ENCODE assay signal across 8 cellular contexts in genomic region chr13:31201341-31202024, GRCh38. TPM values are rescaled to one million over a fixed set of nuclear protein-coding genes. Genes with fewer than 3 reads are reported as not detected.
DNase-seq lines count a peak whose midpoint lies in the region; ATAC-seq and TF ChIP-seq lines count a peak whose summit lies in the region.

No MANE protein-coding gene starts in this region.

- no peaks in the 10 kb centered on the region for H3K79me2 ChIP-seq in Karpas-422 (ENCODE audit: low read length)

- H3K9ac ChIP-seq in Karpas-422 (ENCODE audit: low read length) (no peak overlapping the region), mucosa of rectum (ENCODE audit: low read depth in 1 of 2, low read length in 2 of 2) (peak overlapping the region; percentile 66 to 86)

- no peaks in the 10 kb centered on the region for H4K20me1 ChIP-seq in Karpas-422 (ENCODE audit: insufficient read depth, low read depth, low read length)

- ATAC-seq in GM19452 (IDR thresholded peaks at IDR 0.05; ENCODE audit: unreplicated experiment), result no peak
- ATAC-seq in HG03139 (IDR thresholded peaks at IDR 0.05; ENCODE audit: unreplicated experiment), result no peak
- no peak for ATAC-seq in GM21360 (IDR thresholded peaks at IDR 0.05; ENCODE audit: unreplicated experiment)

- DNase-seq in AG09309 (ENCODE audit: low read depth), result no peak
- no peak for DNase-seq in Karpas-422
- no peak for DNase-seq in breast epithelium (ENCODE audit: low spot score in 2 of 2)
- DNase-seq in DMS114 treated with DMSO at 0.1 percent for 48 hours (lab: John Stamatoyannopoulos, UW; ENCODE audit: unreplicated experiment), result no peak

- H3K9me3 ChIP-seq in Karpas-422 (ENCODE audit: low read length) (no peaks in the 10 kb centered on the region), breast epithelium (no peaks in the 10 kb centered on the region), mucosa of rectum (ENCODE audit: control insufficient read depth in 2 of 2, low read length in 2 of 2) (no peaks in the 10 kb centered on the region)

- no peak overlapping the region for H2AFZ ChIP-seq in Karpas-422 (ENCODE audit: low read length)

- H3K27ac ChIP-seq in Karpas-422 (ENCODE audit: low read length) (no peak overlapping the region), breast epithelium (peak overlapping the region in 1 of 2 donors; percentile 96), mucosa of rectum (ENCODE audit: low read depth in 2 of 2, low read length in 2 of 2) (no peak overlapping the region)

- H3K4me2 ChIP-seq in Karpas-422 (ENCODE audit: low read depth, low read length, poor library complexity, severe bottlenecking), result peak overlapping the region; percentile 73

- H3K4me1 ChIP-seq in Karpas-422 (ENCODE audit: low read length), result peaks cover 8% of the 10 kb centered on the region
- peaks cover 0 to 7% of the 10 kb centered on the region in 2 donors for H3K4me1 ChIP-seq in breast epithelium
- peaks cover 4 to 10% of the 10 kb centered on the region in 2 donors for H3K4me1 ChIP-seq in mucosa of rectum (ENCODE audit: control insufficient read depth in 2 of 2, insufficient read depth in 2 of 2, low read length in 2 of 2)

- H3K9me2 ChIP-seq in Karpas-422 (replicated peaks; ENCODE audit: insufficient read depth, low read length), result no peaks in the 10 kb centered on the region

- no peak for TF ChIP-seq POLR2A in breast epithelium (IDR thresholded peaks at IDR 0.05)

- H3K4me3 ChIP-seq in AG09309 (ENCODE audit: control insufficient read depth, low read depth, low read length) (peak overlapping the region; percentile 61), Karpas-422 (ENCODE audit: low read length) (peak overlapping the region; percentile 61; the same call in 1 of the 2 replicates), breast epithelium (peak overlapping the region; percentile 65 to 89 (median 79)), mucosa of rectum (ENCODE audit: low read length in 2 of 2) (peak overlapping the region in 1 of 2 donors; percentile 86)

- no peak for TF ChIP-seq CTCF in AG09309 (IDR thresholded peaks at IDR 0.05; ENCODE audit: control insufficient read depth, insufficient read depth, low read depth, low read length, missing control alignments)
- TF ChIP-seq CTCF in breast epithelium (IDR thresholded peaks at IDR 0.05), result no peak

- H3K36me3 ChIP-seq in Karpas-422 (ENCODE audit: insufficient read depth, low read length) (no peaks in the 10 kb centered on the region), breast epithelium (no peaks in the 10 kb centered on the region), mucosa of rectum (ENCODE audit: control insufficient read depth in 2 of 2, insufficient read depth in 2 of 2, low read length in 2 of 2) (no peaks in the 10 kb centered on the region)

- H3K27me3 ChIP-seq in Karpas-422 (ENCODE audit: low read length) (no peaks in the 10 kb centered on the region; the same call in 1 of the 2 replicates), breast epithelium (no peaks in the 10 kb centered on the region), mucosa of rectum (ENCODE audit: control insufficient read depth in 2 of 2, insufficient read depth in 2 of 2, low read length in 2 of 2) (no peaks in the 10 kb centered on the region)

- intact Hi-C loops in breast epithelium (cut with DNase I; ENCODE audit: low total_unique reads), result loop anchor here (10.0 kb wide), 1 partner anchor 223 kb away; no protein-coding TSS in a partner anchor

RNA-seq across cellular contexts. Expression of gene B3GLCT, which starts 1.7 kb away (rescaled TPM):
- total RNA-seq in Karpas-422 (2014; rRNA removed; shearing (Covaris generic); ENCODE audit: low replicate concordance), result 0.32 and 1.1 TPM in 2 replicates
- 10 to 100 TPM in 2 of 3 donors, 1 to 10 TPM in 1; 7.5 to 19.2 (median 10.5) TPM for total RNA-seq in breast epithelium

RNA-seq across cellular contexts. Expression of gene HSPH1, which starts 39.8 kb away (rescaled TPM):
- 66.3 and 116 TPM in 2 replicates for total RNA-seq in Karpas-422 (2014; rRNA removed; shearing (Covaris generic); ENCODE audit: low replicate concordance)
- total RNA-seq in breast epithelium, result 100 to 1,000 TPM in 1 of 3 donors, 10 to 100 TPM in 2; 36.3 to 109 (median 53.1) TPM
